Comparison of ENCODE assay signal across 8 cellular contexts in genomic region chr11:64356498-64357411, GRCh38. TPM values are rescaled to one million over a fixed set of nuclear protein-coding genes. Genes with fewer than 3 reads are reported as not detected.
DNase-seq lines count a peak whose midpoint lies in the region; ATAC-seq and TF ChIP-seq lines count a peak whose summit lies in the region.

No MANE protein-coding gene starts in this region.

- no peaks in the 10 kb centered on the region for H3K36me3 Mint-ChIP-seq in activated T-cell treated with anti-CD3 and anti-CD28 coated beads, Interleukin-2, amount 50 U/mL, for 72 hours (ENCODE audit: insufficient read depth in 2 of 2)

- DNase-seq in A673 (ENCODE audit: low spot score), result peak; percentile 87
- peak; percentile 15 for DNase-seq in DMS79 treated with DMSO at 0.1 percent for 48 hours (lab: John Stamatoyannopoulos, UW)
- peak; percentile 51 for DNase-seq in NCI-H1694 treated with DMSO at 0.1 percent for 48 hours (lab: John Stamatoyannopoulos, UW)
- peak; percentile 55 to 66 for DNase-seq in activated T-cell treated with anti-CD3 and anti-CD28 coated beads, Interleukin-2, amount 50 U/mL, for 72 hours
- DNase-seq in kidney glomerular epithelial cell (lab: John Stamatoyannopoulos, UW), result peak; percentile 13
- DNase-seq in inferior parietal cortex (ENCODE audit: extremely low spot score), result no peak

- no peak overlapping the region for H3K27ac Mint-ChIP-seq in activated T-cell treated with anti-CD3 and anti-CD28 coated beads, Interleukin-2, amount 50 U/mL, for 72 hours

- CTCF ChIA-PET in A673 (lab: Charles Lee), result interaction anchor here (0.6 to 2.4 kb wide), 5 partner anchors 11 to 92 kb away, joined by 3 to 13 read pairs (median 4); no protein-coding TSS in a partner anchor

- no peaks in the 10 kb centered on the region for H3K27me3 ChIP-seq in A673 (replicated peaks; ENCODE audit: insufficient read depth, low read depth, low read length, poor library complexity)

- no TSS peak for BruUV-seq in A673 (replicated peaks; lab: Mats Ljungman, UMichigan)

- H3K4me3 ChIP-seq in A673 (ENCODE audit: low read depth, low read length, poor library complexity, severe bottlenecking), result no peak overlapping the region

- peaks cover 29% of the 10 kb centered on the region for H3K4me1 ChIP-seq in A673 (ENCODE audit: insufficient read depth, low read length, poor library complexity, severe bottlenecking)

- peaks cover 12% of the 10 kb centered on the region for H3K36me3 ChIP-seq in A673 (ENCODE audit: insufficient read depth, low read length, poor library complexity, severe bottlenecking)

- H3K4me3 Mint-ChIP-seq in activated T-cell treated with anti-CD3 and anti-CD28 coated beads, Interleukin-2, amount 50 U/mL, for 72 hours, result peak overlapping the region; percentile 25 to 41

- ATAC-seq in activated T-cell treated with anti-CD3 and anti-CD28 coated beads, Interleukin-2, amount 50 U/mL, for 72 hours (replicated peaks in 1 of 2), result no peak
- ATAC-seq in GM18519 (IDR thresholded peaks at IDR 0.05; ENCODE audit: low FRiP score, unreplicated experiment) (no peak), GM18861 (IDR thresholded peaks at IDR 0.05; ENCODE audit: unreplicated experiment) (no peak)

- POLR2A ChIA-PET in A673 (lab: Charles Lee; ENCODE audit: low non-redundant PET), result interaction anchor here (0.5 kb wide), 1 partner anchor 18 kb away, joined by 13 read pairs; no protein-coding TSS in a partner anchor

- intact Hi-C loops in A673 (cut with micrococcal nuclease; ENCODE audit: unreplicated experiment), result no loop called here

- H3K9me3 Mint-ChIP-seq in activated T-cell treated with anti-CD3 and anti-CD28 coated beads, Interleukin-2, amount 50 U/mL, for 72 hours, result no peaks in the 10 kb centered on the region

- no peaks in the 10 kb centered on the region for H3K27me3 Mint-ChIP-seq in activated T-cell treated with anti-CD3 and anti-CD28 coated beads, Interleukin-2, amount 50 U/mL, for 72 hours (ENCODE audit: low read depth)

- H3K9me3 ChIP-seq in A673 (ENCODE audit: low read depth, low read length, poor library complexity, severe bottlenecking), result no peaks in the 10 kb centered on the region

- H3K27ac ChIP-seq in A673 (ENCODE audit: low read depth, low read length, poor library complexity, severe bottlenecking), result no peak overlapping the region

- peak; percentile 80 for TF ChIP-seq CTCF in A673 (conservative IDR thresholded peaks at IDR 0.05; ENCODE audit: low read depth, low read length)

- peaks cover 47% of the 10 kb centered on the region for H3K4me1 Mint-ChIP-seq in activated T-cell treated with anti-CD3 and anti-CD28 coated beads, Interleukin-2, amount 50 U/mL, for 72 hours (ENCODE audit: low read depth)

RNA-seq across cellular contexts. Expression of gene RPS6KA4, which starts 2.2 kb away (rescaled TPM):
- 22.9 and 24.5 TPM in 2 replicates for total RNA-seq in A673 (2021)
- total RNA-seq in activated T-cell treated with anti-CD3 and anti-CD28 coated beads, Interleukin-2, amount 50 U/mL, for 72 hours, result 10 to 100 TPM; 16.6 to 18.4 TPM

RNA-seq across cellular contexts. Expression of gene CCDC88B, which starts 16.8 kb away (rescaled TPM):
- 0.47 and 0.76 TPM in 2 replicates for total RNA-seq in A673 (2021)
- total RNA-seq in activated T-cell treated with anti-CD3 and anti-CD28 coated beads, Interleukin-2, amount 50 U/mL, for 72 hours, result 100 to 1,000 TPM; 119 to 126 TPM

RNA-seq across cellular contexts. Expression of gene PRDX5, which starts 38.8 kb away (rescaled TPM):
- total RNA-seq in A673 (2021), result 206 and 221 TPM in 2 replicates
- 100 to 1,000 TPM; 134 to 138 TPM for total RNA-seq in activated T-cell treated with anti-CD3 and anti-CD28 coated beads, Interleukin-2, amount 50 U/mL, for 72 hours

RNA-seq across cellular contexts. Expression of gene TRMT112, which starts 39.4 kb away (rescaled TPM):
- total RNA-seq in A673 (2021), result 254 and 270 TPM in 2 replicates
- 100 to 1,000 TPM; 145 to 154 TPM for total RNA-seq in activated T-cell treated with anti-CD3 and anti-CD28 coated beads, Interleukin-2, amount 50 U/mL, for 72 hours

RNA-seq across cellular contexts. Expression of gene ESRRA, which starts 51.4 kb away (rescaled TPM):
- 56.2 and 63.8 TPM in 2 replicates for total RNA-seq in A673 (2021)
- 10 to 100 TPM; 40.5 to 42.4 TPM for total RNA-seq in activated T-cell treated with anti-CD3 and anti-CD28 coated beads, Interleukin-2, amount 50 U/mL, for 72 hours

Comparison
In these comparisons a context has a peak if more than half of its experiments do, and no peak if none do; other contexts are left out.
1. RNA of gene CCDC88B, which starts 16.8 kb away (total RNA-seq): 119 to 126 TPM in activated T-cell treated with anti-CD3 and anti-CD28 coated beads, Interleukin-2, amount 50 U/mL, for 72 hours; 0.47 to 0.76 TPM in A673; every median in the first group is over 10 times any median in the second.